1 cellular context compared by ENCODE assay signal in genomic region chr13:39422845-39423565, GRCh38.
TF ChIP-seq lines count a peak whose summit lies in the region.

No MANE protein-coding gene starts in this region.

TF ChIP-seq in IMR-90, 13 proteins besides CTCF, POLR2A, EP300 and RAD21:
- TF ChIP-seq CEBPB (IDR thresholded peaks at IDR 0.05; ENCODE audit: low read depth, low read length) (peak; percentile 86), SMC3 (IDR thresholded peaks at IDR 0.05; ENCODE audit: low read depth, low read length) (no peak)
